13 cellular contexts compared by ENCODE assay signal in genomic region chr17:4585203-4585939, GRCh38. TPM values are rescaled to one million over a fixed set of nuclear protein-coding genes. Genes with fewer than 3 reads are reported as not detected.
DNase-seq lines count a peak whose midpoint lies in the region; ATAC-seq, FAIRE-seq and TF ChIP-seq lines count a peak whose summit lies in the region.
"Had no signal": no experiment of that assay in that cellular context is flagged by ENCODE, and none has a peak within 500 bp of the region (broad histone marks: within the 10 kb centered on the region; RNA-seq: fewer than 3 reads in every experiment).

No MANE protein-coding gene starts in this region.

- H3K4me3 ChIP-seq in lower lobe of right lung (peak overlapping the region; percentile 59), small intestine (ENCODE audit: low read depth in 1 of 2, low read length in 2 of 2) (no peak overlapping the region)

- peaks cover 5% of the 10 kb centered on the region for H3K4me1 Mint-ChIP-seq in activated T-cell treated with anti-CD3 and anti-CD28 coated beads, Interleukin-2, amount 50 U/mL, for 72 hours (ENCODE audit: low read depth)
- peaks cover 11% of the 10 kb centered on the region for H3K4me1 Mint-ChIP-seq in central memory CD8-positive, alpha-beta T cell
- H3K4me1 Mint-ChIP-seq in stimulated activated naive B cell treated with anti-CD40 and anti-IgM and Interleukin-4, amounts not matched to agents 10 μg/mL and 1 μg/mL and 100 μg/mL, for 72 hours = peaks cover 7 to 9% of the 10 kb centered on the region in 2 donors

- no peak for ATAC-seq in activated T-cell treated with anti-CD3 and anti-CD28 coated beads, Interleukin-2, amount 50 U/mL, for 72 hours (replicated peaks in 1 of 2)
- no peak for ATAC-seq in central memory CD8-positive, alpha-beta T cell (replicated peaks; ENCODE audit: extremely low read depth, poor library complexity, severe bottlenecking)
- no peak for ATAC-seq in lower lobe of right lung
- ATAC-seq in stimulated activated naive B cell treated with anti-CD40 and anti-IgM and Interleukin-4, amounts not matched to agents 10 μg/mL and 1 μg/mL and 100 μg/mL, for 72 hours (replicated peaks) = no peak
- ATAC-seq in GM21576 (IDR thresholded peaks at IDR 0.05; ENCODE audit: unreplicated experiment) = no peak

- DNase-seq in activated T-cell treated with anti-CD3 and anti-CD28 coated beads, Interleukin-2, amount 50 U/mL, for 72 hours = no peak
- DNase-seq in activated T-cell treated with anti-CD3 and anti-CD28 coated beads for 4 hours = no peak
- no peak for DNase-seq in central memory CD8-positive, alpha-beta T cell (ENCODE audit: low spot score in 2 of 2)
- no peak for DNase-seq in lower lobe of right lung
- no peak for DNase-seq in stimulated activated naive B cell treated with anti-CD40 and anti-IgM and Interleukin-4, amounts not matched to agents 10 μg/mL and 1 μg/mL and 100 μg/mL, for 72 hours
- no peak for DNase-seq in NCI-H2171 (lab: John Stamatoyannopoulos, UW)
- DNase-seq in small intestine = no peak
- DNase-seq: anterior cingulate cortex; NCI-H1930; stimulated activated CD4-positive, alpha-beta T cell treated with anti-CD3 and anti-CD28 coated beads, Interleukin-4, amount 100 ng/mL, for 1 hour; transverse colon had no signal

- H3K9me3 ChIP-seq in lower lobe of right lung = no peaks in the 10 kb centered on the region
- no peaks in the 10 kb centered on the region for H3K9me3 ChIP-seq in small intestine (ENCODE audit: control insufficient read depth, low read depth)
- H3K9me3 ChIP-seq: transverse colon had no signal

- H3K27me3 ChIP-seq in lower lobe of right lung (ENCODE audit: low read depth) = peaks cover 44% of the 10 kb centered on the region
- H3K27me3 ChIP-seq in small intestine (ENCODE audit: control insufficient read depth in 2 of 2, insufficient read depth in 2 of 2, low read length in 2 of 2) = peaks cover 11 to 23% of the 10 kb centered on the region in 2 donors

- no peaks in the 10 kb centered on the region for H3K36me3 ChIP-seq in lower lobe of right lung
- H3K36me3 ChIP-seq in small intestine (ENCODE audit: control insufficient read depth in 2 of 2, insufficient read depth in 2 of 2, low read length in 2 of 2) = no peaks in the 10 kb centered on the region
- H3K36me3 ChIP-seq: transverse colon had no signal

- no peak for TF ChIP-seq CTCF in lower lobe of right lung (IDR thresholded peaks at IDR 0.05)

- no peaks in the 10 kb centered on the region for H3K36me3 Mint-ChIP-seq in activated T-cell treated with anti-CD3 and anti-CD28 coated beads, Interleukin-2, amount 50 U/mL, for 72 hours (ENCODE audit: insufficient read depth in 2 of 2)
- peaks cover 2% of the 10 kb centered on the region for H3K36me3 Mint-ChIP-seq in central memory CD8-positive, alpha-beta T cell (ENCODE audit: insufficient read depth)
- no peaks in the 10 kb centered on the region for H3K36me3 Mint-ChIP-seq in stimulated activated naive B cell treated with anti-CD40 and anti-IgM and Interleukin-4, amounts not matched to agents 10 μg/mL and 1 μg/mL and 100 μg/mL, for 72 hours

- H3K27ac Mint-ChIP-seq in activated T-cell treated with anti-CD3 and anti-CD28 coated beads, Interleukin-2, amount 50 U/mL, for 72 hours = no peak overlapping the region
- no peak overlapping the region for H3K27ac Mint-ChIP-seq in central memory CD8-positive, alpha-beta T cell (ENCODE audit: low read depth)
- no peak overlapping the region for H3K27ac Mint-ChIP-seq in stimulated activated naive B cell treated with anti-CD40 and anti-IgM and Interleukin-4, amounts not matched to agents 10 μg/mL and 1 μg/mL and 100 μg/mL, for 72 hours

- 21 to 48% (median 32%) methylated on average over 28 of the region's 28 CpGs for WGBS in small intestine, 3 donors

- peaks cover 8% of the 10 kb centered on the region for H3K4me1 ChIP-seq in lower lobe of right lung
- H3K4me1 ChIP-seq in small intestine (ENCODE audit: control insufficient read depth in 2 of 2, insufficient read depth in 1 of 2, low read depth in 1 of 2, low read length in 1 of 2) = no peaks in the 10 kb centered on the region

- no peaks in the 10 kb centered on the region for H3K9me3 Mint-ChIP-seq in activated T-cell treated with anti-CD3 and anti-CD28 coated beads, Interleukin-2, amount 50 U/mL, for 72 hours
- no peaks in the 10 kb centered on the region for H3K9me3 Mint-ChIP-seq in central memory CD8-positive, alpha-beta T cell
- no peaks in the 10 kb centered on the region for H3K9me3 Mint-ChIP-seq in stimulated activated naive B cell treated with anti-CD40 and anti-IgM and Interleukin-4, amounts not matched to agents 10 μg/mL and 1 μg/mL and 100 μg/mL, for 72 hours

- H3K27ac ChIP-seq in lower lobe of right lung (no peak overlapping the region), small intestine (ENCODE audit: low read depth in 1 of 2, low read length in 1 of 2) (no peak overlapping the region)

- no peak for FAIRE-seq in small intestine (lab: Jason Lieb, UNC)
- FAIRE-seq: RCC 7860 had no signal

- intact Hi-C loops in lower lobe of right lung (cut with DNase I) = no loop called here

- peak overlapping the region; percentile 55 to 69 for H3K4me3 Mint-ChIP-seq in activated T-cell treated with anti-CD3 and anti-CD28 coated beads, Interleukin-2, amount 50 U/mL, for 72 hours
- peak overlapping the region; percentile 63 for H3K4me3 Mint-ChIP-seq in central memory CD8-positive, alpha-beta T cell
- peak overlapping the region; percentile 17 to 51 for H3K4me3 Mint-ChIP-seq in stimulated activated naive B cell treated with anti-CD40 and anti-IgM and Interleukin-4, amounts not matched to agents 10 μg/mL and 1 μg/mL and 100 μg/mL, for 72 hours

- H3K27me3 Mint-ChIP-seq in activated T-cell treated with anti-CD3 and anti-CD28 coated beads, Interleukin-2, amount 50 U/mL, for 72 hours (ENCODE audit: low read depth) = peaks cover 61% of the 10 kb centered on the region
- H3K27me3 Mint-ChIP-seq in central memory CD8-positive, alpha-beta T cell = peaks cover 79% of the 10 kb centered on the region
- H3K27me3 Mint-ChIP-seq in stimulated activated naive B cell treated with anti-CD40 and anti-IgM and Interleukin-4, amounts not matched to agents 10 μg/mL and 1 μg/mL and 100 μg/mL, for 72 hours = peaks cover 51 to 74% of the 10 kb centered on the region in 2 donors

RNA-seq across cellular contexts. Expression of gene SMTNL2, which starts 1.0 kb away (rescaled TPM):
- not detected for total RNA-seq in activated T-cell treated with anti-CD3 and anti-CD28 coated beads, Interleukin-2, amount 50 U/mL, for 72 hours
- total RNA-seq in lower lobe of right lung = 6.4 TPM
- 1 to 10 TPM in 1 of 3 donors, not detected in 2; 1.5 TPM for polyA plus RNA-seq in small intestine

RNA-seq across cellular contexts. Expression of gene GGT6, which starts 25.0 kb away (rescaled TPM):
- not detected for total RNA-seq in activated T-cell treated with anti-CD3 and anti-CD28 coated beads, Interleukin-2, amount 50 U/mL, for 72 hours
- 3.7 TPM for total RNA-seq in lower lobe of right lung
- polyA plus RNA-seq in small intestine = 10 to 100 TPM; 17.6 to 63.9 (median 25.3) TPM

RNA-seq across cellular contexts. Expression of gene MYBBP1A, which starts 30.2 kb away (rescaled TPM):
- total RNA-seq in activated T-cell treated with anti-CD3 and anti-CD28 coated beads, Interleukin-2, amount 50 U/mL, for 72 hours = 10 to 100 TPM; 44.5 to 55.7 TPM
- 38.8 TPM for total RNA-seq in lower lobe of right lung
- polyA plus RNA-seq in small intestine = 10 to 100 TPM; 15.0 to 34.0 (median 16.2) TPM

RNA-seq across cellular contexts. Expression of gene ALOX15, which starts 56.1 kb away (rescaled TPM):
- total RNA-seq in activated T-cell treated with anti-CD3 and anti-CD28 coated beads, Interleukin-2, amount 50 U/mL, for 72 hours = under 1 TPM in 1 of 2 donors, not detected in 1; 0.26 TPM
- 6.1 TPM for total RNA-seq in lower lobe of right lung
- polyA plus RNA-seq in small intestine = under 1 TPM in 2 of 3 donors, not detected in 1; 0.15 to 0.27 TPM
